1 cellular context compared by ENCODE assay signal in the genomic region with DNA sequence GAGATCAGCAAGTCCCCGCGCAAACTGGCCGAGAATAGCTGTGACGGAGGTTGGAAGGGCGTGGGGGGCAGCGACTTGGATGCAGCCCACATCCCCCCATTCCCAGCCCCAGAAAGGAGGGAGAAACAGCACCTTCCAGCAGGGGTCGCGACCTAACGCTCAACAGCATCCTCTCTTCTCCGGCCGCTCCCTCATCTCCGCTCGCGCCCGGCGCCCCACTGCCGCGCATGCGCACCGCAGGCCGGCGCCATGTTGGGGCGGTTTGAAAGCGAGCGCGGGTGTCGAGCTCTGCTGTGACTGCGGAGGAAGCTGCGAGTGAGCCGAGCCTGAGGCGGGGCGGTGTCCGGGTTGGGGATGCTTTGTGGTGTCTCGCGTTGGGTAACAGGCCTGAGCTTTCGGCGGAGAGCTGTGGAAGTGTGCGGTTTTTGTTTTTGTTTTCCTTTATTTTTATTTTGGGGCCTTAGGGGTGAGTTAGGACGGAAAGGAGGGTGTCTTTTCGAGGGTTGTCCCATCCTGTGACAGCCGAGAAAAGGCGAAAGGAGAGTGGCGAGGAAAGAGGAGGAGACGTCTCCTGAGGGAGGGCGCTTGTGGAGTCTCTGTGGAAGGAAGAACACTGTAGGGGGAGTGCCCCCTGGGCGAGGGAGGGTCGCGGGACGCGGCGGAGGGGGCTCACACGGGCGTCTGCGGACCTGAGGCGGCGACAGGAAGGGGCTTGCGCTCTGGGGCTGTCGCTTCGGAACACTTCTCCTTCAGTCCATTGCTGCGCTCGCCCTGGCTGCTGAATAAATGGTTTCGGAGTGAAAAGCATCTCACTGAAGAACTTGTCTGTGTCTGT.
TF ChIP-seq lines count a peak whose summit lies in the region.

Gene C18orf54 (plus strand): TSS at position 247 of the 835 bp plus-strand sequence. CDS start 2,667 bp downstream, outside the sequence.
Gene STARD6 (minus strand): TSS at position 199 of the 835 bp plus-strand sequence. CDS start 3,285 bp downstream, outside the sequence.

TF ChIP-seq in HepG2, 621 proteins besides CTCF, POLR2A, EP300 and RAD21 (continued from another document and continues in another):
- TF ChIP-seq PREB (CRISPR knock-in tag; IDR thresholded peaks at IDR 0.05) (no peak), SALL2 (CRISPR knock-in tag; IDR thresholded peaks at IDR 0.05) (peak; percentile 37), ZNF564 (CRISPR knock-in tag; IDR thresholded peaks at IDR 0.05) (0 out of 2 replicates have a peak, but pooled peaks have one; percentile 24), ZNF343 (CRISPR knock-in tag; IDR thresholded peaks at IDR 0.05) (peak; percentile 45; the same call in 1 of the 2 replicates), XRCC5 (optimal IDR thresholded peaks at IDR 0.05; ENCODE audit: low read length) (peak; percentile 56), ZNF232 (CRISPR knock-in tag; IDR thresholded peaks at IDR 0.05; ENCODE audit: borderline replicate concordance) (0 out of 2 replicates have a peak, but pooled peaks have one; percentile 50), TERF1 (CRISPR knock-in tag; IDR thresholded peaks at IDR 0.05) (no peak), HHEX (CRISPR knock-in tag; IDR thresholded peaks at IDR 0.05) (0 out of 2 replicates have a peak, but pooled peaks have one; percentile 21), ARID5B (CRISPR knock-in tag; IDR thresholded peaks at IDR 0.05) (peak; percentile 28; the same call in 1 of the 2 replicates), ZEB1 (IDR thresholded peaks at IDR 0.05; ENCODE audit: insufficient replicate concordance, low read depth) (no peak), ERF (CRISPR knock-in tag; IDR thresholded peaks at IDR 0.05) (no peak; the same call in 1 of the 2 replicates), MAFF (IDR thresholded peaks at IDR 0.05; ENCODE audit: low read depth, low read length) (no peak), DMTF1 (CRISPR knock-in tag; IDR thresholded peaks at IDR 0.05) (no peak), SMARCE1 (IDR thresholded peaks at IDR 0.05; ENCODE audit: borderline replicate concordance) (no peak), HIVEP1 (CRISPR knock-in tag; IDR thresholded peaks at IDR 0.05) (no peak), ZNF777 (CRISPR knock-in tag; IDR thresholded peaks at IDR 0.05) (peak; percentile 48; the same call in 1 of the 2 replicates), KAT8 (CRISPR knock-in tag; IDR thresholded peaks at IDR 0.05) (peak; percentile 81), BATF2 (CRISPR knock-in tag; IDR thresholded peaks at IDR 0.05) (peak; percentile 71), IKZF4 (CRISPR knock-in tag; IDR thresholded peaks at IDR 0.05; ENCODE audit: borderline replicate concordance, low read depth, not compliant biosample characterization) (no peak), KMT2B (CRISPR knock-in tag; IDR thresholded peaks at IDR 0.05) (peak; percentile 86), SPEN (CRISPR knock-in tag; IDR thresholded peaks at IDR 0.05; ENCODE audit: low read depth) (peak; percentile 79), ZNF674 (CRISPR knock-in tag; IDR thresholded peaks at IDR 0.05; ENCODE audit: low read depth) (no peak), ZNF609 (CRISPR knock-in tag; IDR thresholded peaks at IDR 0.05; ENCODE audit: borderline replicate concordance) (no peak; the same call in 1 of the 2 replicates), HOMEZ (CRISPR knock-in tag; IDR thresholded peaks at IDR 0.05; ENCODE audit: low read depth) (0 out of 2 replicates have a peak, but pooled peaks have one; percentile 31), TBX2 (CRISPR knock-in tag; IDR thresholded peaks at IDR 0.05; ENCODE audit: borderline replicate concordance) (0 out of 2 replicates have a peak, but pooled peaks have one; percentile 15), RBFOX2 (IDR thresholded peaks at IDR 0.05; ENCODE audit: low read depth, low read length) (peak; percentile 76), RFXAP (CRISPR knock-in tag; IDR thresholded peaks at IDR 0.05; ENCODE audit: borderline replicate concordance) (peak; percentile 26; the same call in 1 of the 2 replicates), POGZ (CRISPR knock-in tag; IDR thresholded peaks at IDR 0.05) (peak; percentile 90), MTF2 (CRISPR knock-in tag; IDR thresholded peaks at IDR 0.05; ENCODE audit: borderline replicate concordance) (0 out of 2 replicates have a peak, but pooled peaks have one; percentile 56), FOXK1 (CRISPR knock-in tag; IDR thresholded peaks at IDR 0.05; ENCODE audit: borderline replicate concordance, low read depth) (peak; percentile 50; the same call in 1 of the 2 replicates), ZSCAN9 (CRISPR knock-in tag; IDR thresholded peaks at IDR 0.05; ENCODE audit: borderline replicate concordance) (0 out of 2 replicates have a peak, but pooled peaks have one; percentile 47), HNF4G (IDR thresholded peaks at IDR 0.05; ENCODE audit: borderline replicate concordance, low read depth, low read length) (no peak), HNF4G (CRISPR knock-in tag; IDR thresholded peaks at IDR 0.05; ENCODE audit: borderline replicate concordance, low read depth) (no peak; the same call in 1 of the 2 replicates), TCF7L2 (IDR thresholded peaks at IDR 0.05; ENCODE audit: low read depth, low read length) (no peak)
- TF ChIP-seq, protein P1, sequence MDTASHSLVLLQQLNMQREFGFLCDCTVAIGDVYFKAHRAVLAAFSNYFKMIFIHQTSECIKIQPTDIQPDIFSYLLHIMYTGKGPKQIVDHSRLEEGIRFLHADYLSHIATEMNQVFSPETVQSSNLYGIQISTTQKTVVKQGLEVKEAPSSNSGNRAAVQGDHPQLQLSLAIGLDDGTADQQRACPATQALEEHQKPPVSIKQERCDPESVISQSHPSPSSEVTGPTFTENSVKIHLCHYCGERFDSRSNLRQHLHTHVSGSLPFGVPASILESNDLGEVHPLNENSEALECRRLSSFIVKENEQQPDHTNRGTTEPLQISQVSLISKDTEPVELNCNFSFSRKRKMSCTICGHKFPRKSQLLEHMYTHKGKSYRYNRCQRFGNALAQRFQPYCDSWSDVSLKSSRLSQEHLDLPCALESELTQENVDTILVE (CRISPR knock-in tag; IDR thresholded peaks at IDR 0.05), result peak; percentile 47; the same call in 1 of the 2 replicates
- TF ChIP-seq, protein P2, sequence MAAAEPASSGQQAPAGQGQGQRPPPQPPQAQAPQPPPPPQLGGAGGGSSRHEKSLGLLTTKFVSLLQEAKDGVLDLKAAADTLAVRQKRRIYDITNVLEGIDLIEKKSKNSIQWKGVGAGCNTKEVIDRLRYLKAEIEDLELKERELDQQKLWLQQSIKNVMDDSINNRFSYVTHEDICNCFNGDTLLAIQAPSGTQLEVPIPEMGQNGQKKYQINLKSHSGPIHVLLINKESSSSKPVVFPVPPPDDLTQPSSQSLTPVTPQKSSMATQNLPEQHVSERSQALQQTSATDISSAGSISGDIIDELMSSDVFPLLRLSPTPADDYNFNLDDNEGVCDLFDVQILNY (CRISPR knock-in tag; conservative IDR thresholded peaks at IDR 0.05), result peak; percentile 96
